In genomic region chr17:82252511-82253178, GRCh38 we compare ENCODE assay signal across 16 cellular contexts. TPM values are rescaled to one million over a fixed set of nuclear protein-coding genes. Genes with fewer than 3 reads are reported as not detected.
DNase-seq lines count a peak whose midpoint lies in the region; ATAC-seq and TF ChIP-seq lines count a peak whose summit lies in the region.
"Had no signal": no experiment of that assay in that cellular context is flagged by ENCODE, and none has a peak within 500 bp of the region (broad histone marks: within the 10 kb centered on the region; RNA-seq: fewer than 3 reads in every experiment).

No MANE protein-coding gene starts in this region.

- H3K4me1 ChIP-seq in breast epithelium (no peaks in the 10 kb centered on the region), endodermal cell (ENCODE audit: control insufficient read depth, insufficient read depth, low read length) (no peaks in the 10 kb centered on the region)
- H3K4me1 ChIP-seq: neural progenitor cell had no signal

- H3K36me3 ChIP-seq in breast epithelium (peaks cover 18% of the 10 kb centered on the region), endodermal cell (ENCODE audit: control insufficient read depth, insufficient read depth, low read length) (peaks cover 85% of the 10 kb centered on the region)

- intact Hi-C loops in MCF 10A (cut with micrococcal nuclease) (no loop called here), breast epithelium (cut with DNase I; ENCODE audit: low total_unique reads) (no loop called here)

- TSS peak; percentile 7 for BruUV-seq in MCF 10A (replicated peaks; lab: Mats Ljungman, UMichigan)

- H3K4me3 Mint-ChIP-seq in MCF 10A (ENCODE audit: unreplicated experiment): no peak overlapping the region
- H3K4me3 Mint-ChIP-seq in T-helper 17 cell: no peak overlapping the region
- no peak overlapping the region for H3K4me3 Mint-ChIP-seq in endodermal cell
- H3K4me3 Mint-ChIP-seq in stimulated activated naive B cell treated with anti-CD40 and anti-IgM and Interleukin-4, amounts not matched to agents 10 μg/mL and 1 μg/mL and 100 μg/mL, for 72 hours: no peak overlapping the region
- H3K4me3 Mint-ChIP-seq in stimulated activated naive CD8-positive, alpha-beta T cell treated with anti-CD3 and anti-CD28 coated beads, Interleukin-15, amount 100 ng/mL, for 72 hours: no peak overlapping the region
- H3K4me3 Mint-ChIP-seq: neural progenitor cell had no signal

- H3K9me3 Mint-ChIP-seq in MCF 10A (ENCODE audit: unreplicated experiment) (no peaks in the 10 kb centered on the region), endodermal cell (no peaks in the 10 kb centered on the region)
- H3K9me3 Mint-ChIP-seq in stimulated activated naive B cell treated with anti-CD40 and anti-IgM and Interleukin-4, amounts not matched to agents 10 μg/mL and 1 μg/mL and 100 μg/mL, for 72 hours: no peaks in the 10 kb centered on the region
- H3K9me3 Mint-ChIP-seq in stimulated activated naive CD8-positive, alpha-beta T cell treated with anti-CD3 and anti-CD28 coated beads, Interleukin-15, amount 100 ng/mL, for 72 hours: peaks cover 6 to 7% of the 10 kb centered on the region in 2 donors

- no peak for TF ChIP-seq CTCF in MCF 10A (IDR thresholded peaks at IDR 0.05; ENCODE audit: unreplicated experiment)
- TF ChIP-seq CTCF in breast epithelium (IDR thresholded peaks at IDR 0.05): no peak
- TF ChIP-seq CTCF in endodermal cell (conservative IDR thresholded peaks at IDR 0.05): no peak

- no peak overlapping the region for H3K4me3 ChIP-seq in breast epithelium
- H3K4me3 ChIP-seq in endodermal cell (ENCODE audit: low read length): no peak overlapping the region
- H3K4me3 ChIP-seq: neural progenitor cell had no signal

- no peak for TF ChIP-seq POLR2A in breast epithelium (IDR thresholded peaks at IDR 0.05)

- peak overlapping the region in 1 of 2 donors; percentile 9 for H3K27ac ChIP-seq in breast epithelium
- no peak overlapping the region for H3K27ac ChIP-seq in endodermal cell (ENCODE audit: low read depth, low read length)
- H3K27ac ChIP-seq: neural progenitor cell had no signal

- 96 to 99% methylated on average over 23 to 28 of the region's 28 CpGs for WGBS in endodermal cell (ENCODE audit: insufficient coverage in 1 of 2, insufficient read length in 1 of 2), 2 experiments

- no peaks in the 10 kb centered on the region for H3K9me3 ChIP-seq in breast epithelium
- no peaks in the 10 kb centered on the region for H3K9me3 ChIP-seq in T-helper 17 cell (ENCODE audit: control insufficient read depth, low read length, poor library complexity, severe bottlenecking)
- no peaks in the 10 kb centered on the region for H3K9me3 ChIP-seq in endodermal cell (ENCODE audit: control insufficient read depth, low read length)

- DNase-seq in MCF 10A (ENCODE audit: unreplicated experiment): no peak
- DNase-seq in breast epithelium (ENCODE audit: low spot score in 2 of 2): no peak
- DNase-seq in T-helper 17 cell: no peak
- no peak for DNase-seq in endodermal cell
- DNase-seq in stimulated activated naive B cell treated with anti-CD40 and anti-IgM and Interleukin-4, amounts not matched to agents 10 μg/mL and 1 μg/mL and 100 μg/mL, for 72 hours: no peak
- no peak for DNase-seq in GDM1 (lab: John Stamatoyannopoulos, UW)
- no peak for DNase-seq in stimulated activated naive CD8-positive, alpha-beta T cell treated with anti-CD3 and anti-CD28 coated beads, Interleukin-15, amount 100 ng/mL, for 72 hours
- DNase-seq: ACHN; caudate nucleus; DND-41; hypothalamus; KG1; NCI-H2029 treated with DMSO at 0.1 percent for 48 hours; stimulated activated naive CD4-positive, alpha-beta T cell had no signal

- H3K27ac Mint-ChIP-seq in MCF 10A (ENCODE audit: low read depth, unreplicated experiment): no peak overlapping the region
- H3K27ac Mint-ChIP-seq in T-helper 17 cell: peak overlapping the region; percentile 74
- H3K27ac Mint-ChIP-seq in endodermal cell: peak overlapping the region; percentile 27
- H3K27ac Mint-ChIP-seq in stimulated activated naive B cell treated with anti-CD40 and anti-IgM and Interleukin-4, amounts not matched to agents 10 μg/mL and 1 μg/mL and 100 μg/mL, for 72 hours: peak overlapping the region; percentile 67
- H3K27ac Mint-ChIP-seq in stimulated activated naive CD8-positive, alpha-beta T cell treated with anti-CD3 and anti-CD28 coated beads, Interleukin-15, amount 100 ng/mL, for 72 hours: peak overlapping the region in 1 of 2 donors; percentile 91
- H3K27ac Mint-ChIP-seq: neural progenitor cell had no signal

- H3K4me1 Mint-ChIP-seq in MCF 10A (ENCODE audit: insufficient read depth, unreplicated experiment) (peaks cover 8% of the 10 kb centered on the region), T-helper 17 cell (peaks cover 7% of the 10 kb centered on the region), endodermal cell (no peaks in the 10 kb centered on the region)
- H3K4me1 Mint-ChIP-seq in stimulated activated naive B cell treated with anti-CD40 and anti-IgM and Interleukin-4, amounts not matched to agents 10 μg/mL and 1 μg/mL and 100 μg/mL, for 72 hours: peaks cover 11 to 23% of the 10 kb centered on the region in 2 donors
- peaks cover 20% of the 10 kb centered on the region for H3K4me1 Mint-ChIP-seq in stimulated activated naive CD8-positive, alpha-beta T cell treated with anti-CD3 and anti-CD28 coated beads, Interleukin-15, amount 100 ng/mL, for 72 hours

- H3K9ac ChIP-seq in endodermal cell (ENCODE audit: extremely low read depth, low read length, poor library complexity, severe bottlenecking): no peak overlapping the region
- H3K9ac ChIP-seq: neural progenitor cell had no signal

- CTCF ChIA-PET in MCF 10A (lab: Yijun Ruan, JAX): interaction anchor here (0.7 kb wide), 1 partner anchor 617 kb away, joined by 5 read pairs; no protein-coding TSS in a partner anchor

- POLR2A ChIA-PET in MCF 10A (lab: Yijun Ruan, JAX): interaction anchor here (0.6 kb wide), 1 partner anchor 91 kb away, joined by 3 read pairs; no protein-coding TSS in a partner anchor

- no peaks in the 10 kb centered on the region for H3K27me3 ChIP-seq in breast epithelium
- H3K27me3 ChIP-seq in endodermal cell (ENCODE audit: control insufficient read depth, insufficient read depth, low read length, poor library complexity, severe bottlenecking): no peaks in the 10 kb centered on the region
- H3K27me3 ChIP-seq: neural progenitor cell had no signal

- peaks cover 88% of the 10 kb centered on the region for H3K36me3 Mint-ChIP-seq in MCF 10A (ENCODE audit: insufficient read depth, unreplicated experiment)
- H3K36me3 Mint-ChIP-seq in T-helper 17 cell (ENCODE audit: low read depth): peaks cover 4% of the 10 kb centered on the region
- H3K36me3 Mint-ChIP-seq in endodermal cell (ENCODE audit: low read depth): peaks cover 75% of the 10 kb centered on the region
- peaks cover 47 to 54% of the 10 kb centered on the region in 2 donors for H3K36me3 Mint-ChIP-seq in stimulated activated naive B cell treated with anti-CD40 and anti-IgM and Interleukin-4, amounts not matched to agents 10 μg/mL and 1 μg/mL and 100 μg/mL, for 72 hours

- H3K27me3 Mint-ChIP-seq in MCF 10A (ENCODE audit: insufficient read depth, unreplicated experiment) (no peaks in the 10 kb centered on the region), T-helper 17 cell (no peaks in the 10 kb centered on the region), endodermal cell (ENCODE audit: insufficient read depth) (no peaks in the 10 kb centered on the region)
- H3K27me3 Mint-ChIP-seq in stimulated activated naive B cell treated with anti-CD40 and anti-IgM and Interleukin-4, amounts not matched to agents 10 μg/mL and 1 μg/mL and 100 μg/mL, for 72 hours: no peaks in the 10 kb centered on the region
- H3K27me3 Mint-ChIP-seq in stimulated activated naive CD8-positive, alpha-beta T cell treated with anti-CD3 and anti-CD28 coated beads, Interleukin-15, amount 100 ng/mL, for 72 hours: no peaks in the 10 kb centered on the region

- ATAC-seq in T-helper 17 cell: no peak
- no peak for ATAC-seq in stimulated activated naive B cell treated with anti-CD40 and anti-IgM and Interleukin-4, amounts not matched to agents 10 μg/mL and 1 μg/mL and 100 μg/mL, for 72 hours (replicated peaks)
- ATAC-seq in stimulated activated naive CD8-positive, alpha-beta T cell treated with anti-CD3 and anti-CD28 coated beads, Interleukin-15, amount 100 ng/mL, for 72 hours: no peak
- ATAC-seq in GM21717 (IDR thresholded peaks at IDR 0.05; ENCODE audit: unreplicated experiment): no peak

RNA-seq across cellular contexts. Expression of gene CSNK1D, which starts 20.9 kb away (rescaled TPM):
- total RNA-seq in MCF 10A (2022) (191 and 193 TPM in 2 replicates), breast epithelium (10 to 100 TPM; 50.7 to 85.9 (median 75.2) TPM), T-helper 17 cell (100 to 1,000 TPM; 218 to 273 TPM), endodermal cell (100 to 1,000 TPM; 104 to 143 TPM)
- polyA plus RNA-seq in endodermal cell (2013, experiment 1 of 2): 101 TPM
- polyA plus RNA-seq in endodermal cell (2013, experiment 2 of 2): 74.7 TPM

RNA-seq across cellular contexts. Expression of gene SLC16A3, which starts 23.8 kb away (rescaled TPM):
- total RNA-seq in MCF 10A (2022) (268 and 350 TPM in 2 replicates), breast epithelium (10 to 100 TPM; 10.2 to 22.6 (median 17.3) TPM), T-helper 17 cell (10 to 100 TPM; 47.2 to 56.2 TPM), endodermal cell (10 to 100 TPM; 31.8 to 39.7 TPM)
- polyA plus RNA-seq in endodermal cell (2013, experiment 1 of 2): 31.8 TPM
- polyA plus RNA-seq in endodermal cell (2013, experiment 2 of 2): 26.2 TPM

RNA-seq across cellular contexts. Expression of gene CCDC57, which starts 40.0 kb away (rescaled TPM):
- total RNA-seq in MCF 10A (2022) (86.8 and 87.3 TPM in 2 replicates), breast epithelium (10 to 100 TPM; 13.4 to 56.9 (median 52.8) TPM), T-helper 17 cell (10 to 100 TPM; 79.1 to 89.0 TPM), endodermal cell (10 to 100 TPM; 61.8 to 82.8 TPM)
- polyA plus RNA-seq in endodermal cell (2013, experiment 1 of 2): 25.7 TPM
- polyA plus RNA-seq in endodermal cell (2013, experiment 2 of 2): 22.9 TPM
